20 cellular contexts compared by ENCODE assay signal in genomic region chr4:138310991-138311390, GRCh38.
DNase-seq lines count a peak whose midpoint lies in the region; ATAC-seq, FAIRE-seq and TF ChIP-seq lines count a peak whose summit lies in the region.
"Had no signal": no experiment of that assay in that cellular context is flagged by ENCODE, and none has a peak within 500 bp of the region (broad histone marks: within the 10 kb centered on the region; RNA-seq: fewer than 3 reads in every experiment).

No MANE protein-coding gene starts in this region.

- peaks cover 5% of the 10 kb centered on the region; the same call in 1 of the 2 replicates for H3K36me3 Mint-ChIP-seq in HFFc6 (ENCODE audit: low read depth)
- H3K36me3 Mint-ChIP-seq in glutamatergic neuron (ENCODE audit: unreplicated experiment) = no peaks in the 10 kb centered on the region
- H3K36me3 Mint-ChIP-seq: activated naive CD4-positive, alpha-beta T cell treated with anti-CD3 and anti-CD28 coated beads, Interleukin-2, amount 10 ng/mL, durations not matched to agents 7 days and 5 days had no signal

- 92 to 93% methylated on average over 1 of the region's 1 CpG for WGBS in pancreas, 2 donors

- no peak for ATAC-seq in foreskin keratinocyte
- no peak for ATAC-seq in pancreas
- ATAC-seq: heart right ventricle had no signal

- H3K27ac ChIP-seq in foreskin keratinocyte = peak overlapping the region; percentile 61
- H3K27ac ChIP-seq in WERI-Rb-1 = no peak overlapping the region
- H3K27ac ChIP-seq in pancreas = no peak overlapping the region
- H3K27ac ChIP-seq: heart right ventricle, skin epidermis, transverse colon had no signal

- no peak for TF ChIP-seq CTCF in HFFc6 (IDR thresholded peaks at IDR 0.05)
- TF ChIP-seq CTCF in astrocyte of the spinal cord (IDR thresholded peaks at IDR 0.05; ENCODE audit: low read depth, low read length) = no peak
- no peak for TF ChIP-seq CTCF in foreskin keratinocyte (conservative IDR thresholded peaks at IDR 0.05)
- TF ChIP-seq CTCF in glutamatergic neuron (IDR thresholded peaks at IDR 0.05; ENCODE audit: partially characterized antibody, unreplicated experiment) = no peak
- TF ChIP-seq CTCF in WERI-Rb-1 (IDR thresholded peaks at IDR 0.05; ENCODE audit: low read depth, low read length) = no peak
- no peak for TF ChIP-seq CTCF in pancreas (IDR thresholded peaks at IDR 0.05)

- H3K4me3 Mint-ChIP-seq in HFFc6 (peak overlapping the region; percentile 40), glutamatergic neuron (ENCODE audit: unreplicated experiment) (no peak overlapping the region)
- H3K4me3 Mint-ChIP-seq: activated naive CD4-positive, alpha-beta T cell treated with anti-CD3 and anti-CD28 coated beads, Interleukin-2, amount 10 ng/mL, durations not matched to agents 7 days and 5 days; central memory CD8-positive, alpha-beta T cell; T-helper 1 cell treated with Interleukin-12 subunit alpha and Interleukin-12 subunit beta and Interleukin-4 antibody, amounts not matched to agents 30 μg/mL and 1 μg/mL, for 36 hours had no signal

- 0 out of 2 replicates have a peak, but pooled peaks cover 2% of the 10 kb centered on the region for H3K27me3 Mint-ChIP-seq in HFFc6 (ENCODE audit: insufficient read depth)
- no peaks in the 10 kb centered on the region for H3K27me3 Mint-ChIP-seq in glutamatergic neuron (ENCODE audit: unreplicated experiment)
- H3K27me3 Mint-ChIP-seq: activated naive CD4-positive, alpha-beta T cell treated with anti-CD3 and anti-CD28 coated beads, Interleukin-2, amount 10 ng/mL, durations not matched to agents 7 days and 5 days; central memory CD8-positive, alpha-beta T cell had no signal

- DNase-seq in A172 (ENCODE audit: low spot score) (peak; percentile 18), HFFc6 (peak; percentile 52), astrocyte of the spinal cord (ENCODE audit: low read depth, low spot score) (peak; percentile 66), foreskin keratinocyte (peak; percentile 42 to 77), glutamatergic neuron (no peak), WERI-Rb-1 (no peak), pancreas (no peak)
- no peak for DNase-seq in activated T-cell treated with anti-CD3 and anti-CD28 coated beads, Interleukin-2, amount 50 U/mL, for 1 hour
- DNase-seq: activated CD4-positive, alpha-beta T cell treated with anti-CD3 and anti-CD28 coated beads for 1 hour; activated naive CD4-positive, alpha-beta T cell treated with anti-CD3 and anti-CD28 coated beads, Interleukin-2, amount 10 ng/mL, durations not matched to agents 7 days and 5 days; GDM1; heart right ventricle; kidney glomerular epithelial cell; NCI-H1092 treated with DMSO at 0.1 percent for 48 hours; nucleus accumbens; transverse colon had no signal

- H3K4me1 Mint-ChIP-seq in HFFc6 (ENCODE audit: low read depth) (peaks cover 52% of the 10 kb centered on the region), glutamatergic neuron (ENCODE audit: low read depth, unreplicated experiment) (no peaks in the 10 kb centered on the region)
- H3K4me1 Mint-ChIP-seq: activated naive CD4-positive, alpha-beta T cell treated with anti-CD3 and anti-CD28 coated beads, Interleukin-2, amount 10 ng/mL, durations not matched to agents 7 days and 5 days; central memory CD8-positive, alpha-beta T cell had no signal

- H3K27ac Mint-ChIP-seq in HFFc6 (peak overlapping the region; percentile 84), glutamatergic neuron (ENCODE audit: unreplicated experiment) (no peak overlapping the region)
- H3K27ac Mint-ChIP-seq: activated naive CD4-positive, alpha-beta T cell treated with anti-CD3 and anti-CD28 coated beads, Interleukin-2, amount 10 ng/mL, durations not matched to agents 7 days and 5 days; T-helper 1 cell treated with Interleukin-12 subunit alpha and Interleukin-12 subunit beta and Interleukin-4 antibody, amounts not matched to agents 30 μg/mL and 1 μg/mL, for 36 hours had no signal

- no peaks in the 10 kb centered on the region for H3K9me3 ChIP-seq in WERI-Rb-1 (ENCODE audit: severe bottlenecking)
- H3K9me3 ChIP-seq in pancreas = no peaks in the 10 kb centered on the region
- H3K9me3 ChIP-seq: transverse colon had no signal

- H3K36me3 ChIP-seq in WERI-Rb-1 (no peaks in the 10 kb centered on the region), pancreas (no peaks in the 10 kb centered on the region)
- H3K36me3 ChIP-seq: heart right ventricle, transverse colon had no signal

- H3K4me1 ChIP-seq in foreskin keratinocyte = peaks cover 38% of the 10 kb centered on the region
- H3K4me1 ChIP-seq in pancreas = no peaks in the 10 kb centered on the region
- H3K4me1 ChIP-seq: heart right ventricle, transverse colon had no signal

- in situ Hi-C loops in astrocyte of the spinal cord (cut with HindIII; ENCODE audit: low sequenced_read_pairs) = no loop called here

- intact Hi-C loops in pancreas (cut with DNase I) = no loop called here

- H3K27me3 ChIP-seq in foreskin keratinocyte (no peaks in the 10 kb centered on the region), WERI-Rb-1 (ENCODE audit: insufficient read depth, low read depth, severe bottlenecking) (no peaks in the 10 kb centered on the region), pancreas (no peaks in the 10 kb centered on the region)
- H3K27me3 ChIP-seq: heart right ventricle, transverse colon had no signal

- H3K4me3 ChIP-seq in astrocyte of the spinal cord (ENCODE audit: low read depth, low read length) = no peak overlapping the region
- H3K4me3 ChIP-seq in WERI-Rb-1 (ENCODE audit: low read depth, low read length) = no peak overlapping the region
- no peak overlapping the region for H3K4me3 ChIP-seq in pancreas
- H3K4me3 ChIP-seq: heart right ventricle, skin epidermis, transverse colon had no signal

- FAIRE-seq in pancreas (lab: Jason Lieb, UNC) = no peak
- FAIRE-seq: A204.1 had no signal

- H3K9me3 Mint-ChIP-seq in HFFc6 (no peaks in the 10 kb centered on the region), glutamatergic neuron (ENCODE audit: unreplicated experiment) (no peaks in the 10 kb centered on the region)
- H3K9me3 Mint-ChIP-seq: activated naive CD4-positive, alpha-beta T cell treated with anti-CD3 and anti-CD28 coated beads, Interleukin-2, amount 10 ng/mL, durations not matched to agents 7 days and 5 days had no signal

Comparison
In these comparisons a context has a peak if more than half of its experiments do, and no peak if none do; other contexts are left out.
1. DNase-seq: peak in A172 (single experiment), HFFc6 (single experiment), astrocyte of the spinal cord (single experiment) and foreskin keratinocyte (2 of 2); none in glutamatergic neuron (single experiment), WERI-Rb-1 (single experiment), activated T-cell treated with anti-CD3 and anti-CD28 coated beads, Interleukin-2, amount 50 U/mL, for 1 hour (single experiment) and pancreas (0 of 6).